16 cellular contexts compared by ENCODE assay signal in genomic region chr5:94725142-94725541, GRCh38.
DNase-seq lines count a peak whose midpoint lies in the region; ATAC-seq and TF ChIP-seq lines count a peak whose summit lies in the region.
"Had no signal": no experiment of that assay in that cellular context is flagged by ENCODE, and none has a peak within 500 bp of the region (broad histone marks: within the 10 kb centered on the region; RNA-seq: fewer than 3 reads in every experiment).

No MANE protein-coding gene starts in this region.

- 100% methylated on average over 1 of the region's 1 CpG for WGBS in HUES64

- H3K4me3 ChIP-seq in HUES64 (ENCODE audit: low read length) = no peak overlapping the region

- H3K36me3 Mint-ChIP-seq in mesothelial cell of epicardium (no peaks in the 10 kb centered on the region), type B pancreatic cell (no peaks in the 10 kb centered on the region)
- H3K36me3 Mint-ChIP-seq: CD4-positive, alpha-beta memory T cell had no signal

- no peaks in the 10 kb centered on the region for H3K27me3 ChIP-seq in HUES64 (ENCODE audit: insufficient read depth, low read length)

- H3K36me3 ChIP-seq in HUES64 (ENCODE audit: insufficient read depth, low read length) = no peaks in the 10 kb centered on the region

- TF ChIP-seq CTCF in mesothelial cell of epicardium (IDR thresholded peaks at IDR 0.05; ENCODE audit: unreplicated experiment) (no peak), type B pancreatic cell (conservative IDR thresholded peaks at IDR 0.05) (no peak)

- peak; percentile 45 for DNase-seq in amniotic epithelial cell (ENCODE audit: low read depth)
- DNase-seq in mesothelial cell of epicardium (ENCODE audit: low spot score in 2 of 2, unreplicated experiment in 2 of 2) = no peak
- DNase-seq in type B pancreatic cell (ENCODE audit: extremely low spot score, unreplicated experiment) = no peak
- no peak for DNase-seq in amygdala (lab: John Stamatoyannopoulos, UW)
- no peak for DNase-seq in foreskin melanocyte
- DNase-seq: C1 segment of cervical spinal cord; CD4-positive, alpha-beta memory T cell; DMS153; DND-41; GDM1; HCEC 1CT; HFFc6; IMR-90 had no signal

- H3K4me1 ChIP-seq in HUES64 (ENCODE audit: insufficient read depth, low read length) = no peaks in the 10 kb centered on the region

- no peaks in the 10 kb centered on the region for H3K9me3 Mint-ChIP-seq in mesothelial cell of epicardium
- H3K9me3 Mint-ChIP-seq in type B pancreatic cell = no peaks in the 10 kb centered on the region
- H3K9me3 Mint-ChIP-seq: CD4-positive, alpha-beta memory T cell; HFFc6 had no signal

- H3K9ac ChIP-seq in HUES64 (ENCODE audit: low read depth, low read length) = peak overlapping the region; percentile 12; the same call in 1 of the 2 replicates

- H3K4me3 Mint-ChIP-seq in mesothelial cell of epicardium = no peak overlapping the region
- H3K4me3 Mint-ChIP-seq in type B pancreatic cell = peak overlapping the region; percentile 29
- H3K4me3 Mint-ChIP-seq: B cell; CD4-positive, alpha-beta memory T cell; HFFc6 had no signal

- peak overlapping the region; percentile 37 for H3K27ac Mint-ChIP-seq in mesothelial cell of epicardium
- H3K27ac Mint-ChIP-seq in type B pancreatic cell = no peak overlapping the region
- H3K27ac Mint-ChIP-seq: B cell; CD4-positive, alpha-beta memory T cell; HFFc6 had no signal

- H3K9me3 ChIP-seq in HUES64 (ENCODE audit: insufficient read depth, low read depth, low read length) = no peaks in the 10 kb centered on the region

- H3K27ac ChIP-seq in HUES64 (ENCODE audit: low read depth, low read length) = no peak overlapping the region; the same call in 1 of the 2 replicates

- H3K4me1 Mint-ChIP-seq in mesothelial cell of epicardium (peaks cover 8% of the 10 kb centered on the region), type B pancreatic cell (ENCODE audit: unreplicated experiment) (peaks cover 14% of the 10 kb centered on the region)
- H3K4me1 Mint-ChIP-seq: B cell; CD4-positive, alpha-beta memory T cell had no signal

- ATAC-seq in HG02840 (IDR thresholded peaks at IDR 0.05; ENCODE audit: low FRiP score, unreplicated experiment) = no peak

- no peaks in the 10 kb centered on the region for H3K27me3 Mint-ChIP-seq in mesothelial cell of epicardium (ENCODE audit: low read depth)
- no peaks in the 10 kb centered on the region for H3K27me3 Mint-ChIP-seq in type B pancreatic cell
- H3K27me3 Mint-ChIP-seq: B cell; CD4-positive, alpha-beta memory T cell had no signal
